Comparison of ENCODE assay signal across 8 cellular contexts in the genomic region with DNA sequence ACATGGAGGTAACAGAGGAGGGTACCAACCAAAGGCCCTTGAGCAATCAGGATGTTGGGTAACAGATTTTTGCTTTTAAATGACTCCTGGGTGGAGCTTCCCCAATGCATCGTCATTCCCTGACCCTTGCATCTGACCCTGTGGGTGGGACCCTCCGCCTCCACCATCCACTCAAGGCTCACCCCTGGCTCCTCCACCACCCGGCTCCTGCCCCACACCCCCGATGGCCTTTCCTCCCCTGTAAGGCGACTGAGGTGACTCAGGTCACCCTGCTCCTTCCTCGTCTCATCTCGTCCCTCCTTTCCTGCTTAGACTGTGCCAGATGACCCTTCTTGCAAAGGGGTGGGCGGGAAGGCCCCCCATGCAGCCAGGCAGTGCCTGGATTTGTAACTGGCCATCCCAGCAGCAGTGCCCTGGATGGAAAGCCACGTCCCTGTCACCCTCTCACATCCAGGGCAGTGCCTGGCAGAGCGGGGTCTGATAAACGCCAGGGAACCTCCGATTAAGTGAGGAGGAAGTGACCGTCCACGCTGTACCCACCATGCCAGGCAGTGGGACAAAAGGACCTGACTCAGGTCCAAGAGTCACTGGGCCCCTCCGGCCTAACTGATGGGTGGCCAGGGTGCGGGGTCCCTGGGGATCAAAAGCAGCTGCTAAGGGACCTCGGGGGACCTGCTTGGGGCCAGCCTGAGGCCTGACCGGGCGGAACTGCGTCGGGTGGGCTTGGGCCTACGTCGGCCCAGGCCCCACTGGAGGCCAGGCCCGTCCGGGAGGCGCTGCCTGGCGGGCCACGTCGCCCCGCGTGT. TPM values are rescaled to one million over a fixed set of nuclear protein-coding genes. Genes with fewer than 3 reads are reported as not detected.
A peak's percentile ranks its signal among the peaks of the same experiment; 100 is the strongest.
DNase-seq lines count a peak whose midpoint lies in the region; FAIRE-seq and TF ChIP-seq lines count a peak whose summit lies in the region.

No MANE protein-coding gene starts in this region.

- H3K4me1 ChIP-seq in adrenal gland (replicated peaks in 1 of 2) (peaks cover 10 to 25% of the 10 kb centered on the region in 2 donors), kidney (ENCODE audit: control insufficient read depth in 1 of 2, insufficient read depth in 1 of 2, low read depth in 1 of 2, low read length in 2 of 2) (peaks cover 0 to 21% of the 10 kb centered on the region in 2 donors)

- no peaks in the 10 kb centered on the region for H3K27me3 Mint-ChIP-seq in activated naive CD4-positive, alpha-beta T cell treated with anti-CD3 and anti-CD28 coated beads for 36 hours (ENCODE audit: low read depth)

- peak; percentile 11 for DNase-seq in activated naive CD4-positive, alpha-beta T cell treated with anti-CD3 and anti-CD28 coated beads for 36 hours
- DNase-seq in activated naive CD4-positive, alpha-beta T cell (lab: John Stamatoyannopoulos, UW): no peak
- DNase-seq in adrenal gland (peak; percentile 42 to 78 (median 53)), kidney (peak; percentile 80), substantia nigra (lab: John Stamatoyannopoulos, UW) (peak in 4 of 49 donors; percentile 12 to 24 (median 18)), cerebellar cortex (ENCODE audit: low spot score) (no peak), NCI-H510A treated with DMSO at 0.1 percent for 48 hours (lab: John Stamatoyannopoulos, UW) (no peak), islet precursor cell (no peak)

- FAIRE-seq in kidney (lab: Jason Lieb, UNC): no peak

- TF ChIP-seq POLR2A in adrenal gland (IDR thresholded peaks at IDR 0.05): no peak

- TF ChIP-seq CTCF in adrenal gland (IDR thresholded peaks at IDR 0.05) (no peak), kidney (IDR thresholded peaks at IDR 0.05; ENCODE audit: borderline replicate concordance, extremely low read depth, insufficient read depth) (no peak)

- H3K27me3 ChIP-seq in adrenal gland: no peaks in the 10 kb centered on the region

- H3K36me3 Mint-ChIP-seq in activated naive CD4-positive, alpha-beta T cell treated with anti-CD3 and anti-CD28 coated beads for 36 hours (ENCODE audit: low read depth): peaks cover 3% of the 10 kb centered on the region

- H3K4me3 ChIP-seq in adrenal gland (peak overlapping the region in 1 of 4 donors; percentile 26), kidney (ENCODE audit: low read length in 2 of 2) (no peak overlapping the region)

- H3K27ac ChIP-seq in adrenal gland (peak overlapping the region; percentile 3 to 98 (median 86)), kidney (ENCODE audit: low read depth in 2 of 2, low read length in 2 of 2) (peak overlapping the region; percentile 45 to 78), substantia nigra (ENCODE audit: low read depth, low read length, poor library complexity, severe bottlenecking) (peak overlapping the region; percentile 82)

- H3K27ac Mint-ChIP-seq in activated naive CD4-positive, alpha-beta T cell treated with anti-CD3 and anti-CD28 coated beads for 36 hours: peak overlapping the region; percentile 52

- 52 to 73% (median 59%) methylated on average over 11 to 31 of the region's 31 CpGs for WGBS in adrenal gland, 4 donors

- intact Hi-C loops in activated naive CD4-positive, alpha-beta T cell treated with anti-CD3 and anti-CD28 coated beads for 36 hours (cut with micrococcal nuclease): loop anchor here (1.0 to 5.0 kb wide), 2 partner anchors 42 to 455 kb away; no protein-coding TSS in a partner anchor
- intact Hi-C loops in adrenal gland (cut with DNase I) (loop anchor here in 1 of 2 donors (5.0 kb wide), 1 partner anchor 45 kb away; no protein-coding TSS in a partner anchor), kidney (cut with DNase I) (no loop called here)

- no peak overlapping the region for H3K9ac ChIP-seq in kidney (ENCODE audit: low read length in 2 of 2)

- H3K4me3 Mint-ChIP-seq in activated naive CD4-positive, alpha-beta T cell treated with anti-CD3 and anti-CD28 coated beads for 36 hours: peak overlapping the region; percentile 35

- no peaks in the 10 kb centered on the region for H3K9me3 Mint-ChIP-seq in activated naive CD4-positive, alpha-beta T cell treated with anti-CD3 and anti-CD28 coated beads for 36 hours

- H3K36me3 ChIP-seq in adrenal gland (replicated peaks in 1 of 2): peaks cover 0 to 17% of the 10 kb centered on the region in 2 donors
- H3K36me3 ChIP-seq in kidney (ENCODE audit: control insufficient read depth in 1 of 2, insufficient read depth in 2 of 2, low read length in 2 of 2): peaks cover 5 to 24% of the 10 kb centered on the region in 2 donors

- CTCF ChIA-PET in activated naive CD4-positive, alpha-beta T cell treated with anti-CD3 and anti-CD28 coated beads for 36 hours (lab: Charles Lee): interaction anchor here (0.8 kb wide), 1 partner anchor 25 kb away, joined by 4 read pairs; no protein-coding TSS in a partner anchor

- H3K9me3 ChIP-seq in adrenal gland (replicated peaks in 1 of 3): no peaks in the 10 kb centered on the region
- H3K9me3 ChIP-seq in kidney (ENCODE audit: control insufficient read depth in 1 of 2, low read length in 2 of 2): no peaks in the 10 kb centered on the region

- H3K4me1 Mint-ChIP-seq in activated naive CD4-positive, alpha-beta T cell treated with anti-CD3 and anti-CD28 coated beads for 36 hours (ENCODE audit: low read depth): peaks cover 9% of the 10 kb centered on the region

RNA-seq across cellular contexts. Expression of gene NPEPL1, which starts 0.6 kb away (rescaled TPM):
- total RNA-seq in activated naive CD4-positive, alpha-beta T cell treated with anti-CD3 and anti-CD28 coated beads for 36 hours: 10 to 100 TPM; 14.3 to 14.5 TPM
- total RNA-seq in adrenal gland (10 to 100 TPM; 16.1 to 63.5 (median 35.2) TPM), kidney (60.2 TPM)
- polyA plus RNA-seq in adrenal gland (100 to 1,000 TPM in 2 of 3 donors, 1 to 10 TPM in 1; 9.3 to 158 (median 104) TPM), kidney (ENCODE audit: insufficient read depth, low read depth, low replicate concordance) (39.7 TPM)

RNA-seq across cellular contexts. Expression of gene STX16, which starts 40.9 kb away (rescaled TPM):
- total RNA-seq in activated naive CD4-positive, alpha-beta T cell treated with anti-CD3 and anti-CD28 coated beads for 36 hours: 100 to 1,000 TPM; 127 TPM
- 10 to 100 TPM; 29.3 to 65.2 (median 43.6) TPM for total RNA-seq in adrenal gland
- polyA plus RNA-seq in adrenal gland: 100 to 1,000 TPM in 1 of 3 donors, 10 to 100 TPM in 2; 33.4 to 134 (median 82.5) TPM
- total RNA-seq in kidney: 60.7 TPM
- 20.6 TPM for polyA plus RNA-seq in kidney (ENCODE audit: insufficient read depth, low read depth, low replicate concordance)

Comparison
In these comparisons a context has a peak if more than half of its experiments do, and no peak if none do; other contexts are left out.
1. DNase-seq: peak in activated naive CD4-positive, alpha-beta T cell treated with anti-CD3 and anti-CD28 coated beads for 36 hours (single experiment), adrenal gland (7 of 7) and kidney (single experiment); none in activated naive CD4-positive, alpha-beta T cell (0 of 4), cerebellar cortex (single experiment), NCI-H510A treated with DMSO at 0.1 percent for 48 hours (single experiment) and islet precursor cell (single experiment).
2. Peak in every context shown above with its lines, with median percentiles within 50 percentile points of each other: H3K27ac ChIP-seq.